22 cellular contexts compared by ENCODE assay signal in genomic region chr7:112390167-112390566, GRCh38.
A peak's percentile ranks its signal among the peaks of the same experiment; 100 is the strongest.
DNase-seq lines count a peak whose midpoint lies in the region; ATAC-seq, FAIRE-seq and TF ChIP-seq lines count a peak whose summit lies in the region.
"Had no signal": no experiment of that assay in that cellular context is flagged by ENCODE, and none has a peak within 500 bp of the region (broad histone marks: within the 10 kb centered on the region; RNA-seq: fewer than 3 reads in every experiment).

No MANE protein-coding gene starts in this region.

- no peak overlapping the region for H3K27ac Mint-ChIP-seq in T-cell
- H3K27ac Mint-ChIP-seq in naive thymus-derived CD8-positive, alpha-beta T cell, result peak overlapping the region in 3 of 10 donors; percentile 17 to 90 (median 86)
- peak overlapping the region; percentile 61 for H3K27ac Mint-ChIP-seq in type B pancreatic cell
- no peak overlapping the region for H3K27ac Mint-ChIP-seq in activated T-cell treated with anti-CD3 and anti-CD28 coated beads, Interleukin-2, amount 50 U/mL, for 24 hours

- ATAC-seq in T-cell (replicated peaks in 1 of 4), result no peak
- ATAC-seq in naive thymus-derived CD8-positive, alpha-beta T cell, result no peak

- H3K27me3 Mint-ChIP-seq in T-cell (no peaks in the 10 kb centered on the region), type B pancreatic cell (peaks cover 2% of the 10 kb centered on the region)
- peaks cover 0 to 2% (median 0%) of the 10 kb centered on the region in 5 donors for H3K27me3 Mint-ChIP-seq in naive thymus-derived CD8-positive, alpha-beta T cell
- H3K27me3 Mint-ChIP-seq in activated T-cell treated with anti-CD3 and anti-CD28 coated beads, Interleukin-2, amount 50 U/mL, for 24 hours, result peaks cover under 1% of the 10 kb centered on the region

- no peaks in the 10 kb centered on the region for H3K9me3 Mint-ChIP-seq in T-cell
- H3K9me3 Mint-ChIP-seq in naive thymus-derived CD8-positive, alpha-beta T cell, result no peaks in the 10 kb centered on the region
- no peaks in the 10 kb centered on the region for H3K9me3 Mint-ChIP-seq in type B pancreatic cell
- H3K9me3 Mint-ChIP-seq in activated T-cell treated with anti-CD3 and anti-CD28 coated beads, Interleukin-2, amount 50 U/mL, for 24 hours, result no peaks in the 10 kb centered on the region

- FAIRE-seq in RCC 7860 (lab: Jason Lieb, UNC), result no peak
- FAIRE-seq: GM12892, HTR-8/SVneo had no signal

- H3K36me3 Mint-ChIP-seq in T-cell (no peaks in the 10 kb centered on the region), type B pancreatic cell (no peaks in the 10 kb centered on the region)
- no peaks in the 10 kb centered on the region for H3K36me3 Mint-ChIP-seq in naive thymus-derived CD8-positive, alpha-beta T cell
- H3K36me3 Mint-ChIP-seq in activated T-cell treated with anti-CD3 and anti-CD28 coated beads, Interleukin-2, amount 50 U/mL, for 24 hours (ENCODE audit: low read depth), result no peaks in the 10 kb centered on the region

- no peak for TF ChIP-seq CTCF in type B pancreatic cell (conservative IDR thresholded peaks at IDR 0.05)

- DNase-seq in NCI-H748 (lab: John Stamatoyannopoulos, UW; ENCODE audit: unreplicated experiment) (peak; percentile 34), NCI-H748 treated with DMSO at 0.1 percent for 48 hours (lab: John Stamatoyannopoulos, UW) (no peak), T-cell (no peak), type B pancreatic cell (ENCODE audit: extremely low spot score, unreplicated experiment) (no peak), NCI-H82 (lab: John Stamatoyannopoulos, UW) (no peak), RCC 7860 (ENCODE audit: low spot score) (no peak)
- DNase-seq in naive thymus-derived CD8-positive, alpha-beta T cell, result no peak
- no peak for DNase-seq in activated T-cell treated with anti-CD3 and anti-CD28 coated beads, Interleukin-2, amount 50 U/mL, for 24 hours
- DNase-seq: 8988T, DMS 273 treated with DMSO at 0.1 percent for 48 hours, GF-D8, GM23248, HCEC 1CT, KBM-7, NCI-H1048, NCI-H1694, NCI-H2107, NCI-H226, RPMI8226, SJCRH30 had no signal

- peak overlapping the region in 2 of 3 donors; percentile 75 for H3K4me3 Mint-ChIP-seq in T-cell
- peak overlapping the region in 8 of 10 donors; percentile 79 to 89 (median 84) for H3K4me3 Mint-ChIP-seq in naive thymus-derived CD8-positive, alpha-beta T cell
- H3K4me3 Mint-ChIP-seq in type B pancreatic cell, result peak overlapping the region; percentile 56
- H3K4me3 Mint-ChIP-seq in activated T-cell treated with anti-CD3 and anti-CD28 coated beads, Interleukin-2, amount 50 U/mL, for 24 hours, result no peak overlapping the region

- POLR2A ChIA-PET in T-cell (lab: Charles Lee), result no interaction called here
- POLR2A ChIA-PET in naive thymus-derived CD8-positive, alpha-beta T cell (lab: Charles Lee), result interaction anchor here (1.5 kb wide), 1 partner anchor 60 kb away, joined by 5 read pairs; the partner anchor contains the start of gene IFRD1

- CTCF ChIA-PET in T-cell (lab: Charles Lee), result no interaction called here

- H3K4me1 Mint-ChIP-seq in T-cell (peaks cover 12 to 22% (median 15%) of the 10 kb centered on the region in 3 donors), type B pancreatic cell (ENCODE audit: unreplicated experiment) (no peaks in the 10 kb centered on the region)
- peaks cover 1 to 18% (median 10%) of the 10 kb centered on the region in 4 donors for H3K4me1 Mint-ChIP-seq in naive thymus-derived CD8-positive, alpha-beta T cell
- peaks cover 12% of the 10 kb centered on the region for H3K4me1 Mint-ChIP-seq in activated T-cell treated with anti-CD3 and anti-CD28 coated beads, Interleukin-2, amount 50 U/mL, for 24 hours (ENCODE audit: low read depth)
